In genomic region chr3:2826453-2826852, GRCh38 we compare ENCODE assay signal across 19 cellular contexts.
A peak's percentile ranks its signal among the peaks of the same experiment; 100 is the strongest.
DNase-seq lines count a peak whose midpoint lies in the region; ATAC-seq and TF ChIP-seq lines count a peak whose summit lies in the region.
"Had no signal": no experiment of that assay in that cellular context is flagged by ENCODE, and none has a peak within 500 bp of the region (broad histone marks: within the 10 kb centered on the region; RNA-seq: fewer than 3 reads in every experiment).

No MANE protein-coding gene starts in this region.

- TF ChIP-seq CTCF in glutamatergic neuron (IDR thresholded peaks at IDR 0.05; ENCODE audit: partially characterized antibody, unreplicated experiment) = no peak

- H3K4me1 Mint-ChIP-seq in glutamatergic neuron (ENCODE audit: low read depth, unreplicated experiment) = peaks cover 2% of the 10 kb centered on the region
- H3K4me1 Mint-ChIP-seq: B cell; CD4-positive, CD25-positive, alpha-beta regulatory T cell; IgD-negative memory B cell had no signal

- no peaks in the 10 kb centered on the region for H3K9me3 Mint-ChIP-seq in glutamatergic neuron (ENCODE audit: unreplicated experiment)

- H3K4me3 Mint-ChIP-seq in glutamatergic neuron (ENCODE audit: unreplicated experiment) = no peak overlapping the region
- H3K4me3 Mint-ChIP-seq: B cell; CD4-positive, CD25-positive, alpha-beta regulatory T cell; IgD-negative memory B cell had no signal

- DNase-seq in glutamatergic neuron (no peak), DMS114 treated with DMSO at 0.1 percent for 48 hours (lab: John Stamatoyannopoulos, UW; ENCODE audit: unreplicated experiment) (no peak)
- DNase-seq: Calu3; CD4-positive, CD25-positive, alpha-beta regulatory T cell; DMS79; MV-4-11; NCI-H1417; NCI-H187 treated with DMSO at 0.1 percent for 48 hours; NCI-H446; NK-92 treated with Interleukin-12 subunit alpha and Interleukin-12 subunit beta, amount 100 ng/mL, for 24 hours; RPMI8226; SIG-M5 had no signal

- ATAC-seq in GM18868 (IDR thresholded peaks at IDR 0.05; ENCODE audit: unreplicated experiment) (peak; percentile 67), GM21717 (IDR thresholded peaks at IDR 0.05; ENCODE audit: unreplicated experiment) (peak; percentile 72), HG03025 (IDR thresholded peaks at IDR 0.05; ENCODE audit: low FRiP score, unreplicated experiment) (peak; percentile 81), GM21737 (IDR thresholded peaks at IDR 0.05; ENCODE audit: unreplicated experiment) (no peak), HG02623 (IDR thresholded peaks at IDR 0.05; ENCODE audit: unreplicated experiment) (no peak)

- H3K27ac Mint-ChIP-seq in glutamatergic neuron (ENCODE audit: unreplicated experiment) = no peak overlapping the region
- H3K27ac Mint-ChIP-seq: B cell; CD4-positive, CD25-positive, alpha-beta regulatory T cell; IgD-negative memory B cell had no signal

- H3K36me3 Mint-ChIP-seq in glutamatergic neuron (ENCODE audit: unreplicated experiment) = no peaks in the 10 kb centered on the region
- H3K36me3 Mint-ChIP-seq: CD4-positive, CD25-positive, alpha-beta regulatory T cell; IgD-negative memory B cell had no signal

- H3K27me3 Mint-ChIP-seq in glutamatergic neuron (ENCODE audit: unreplicated experiment) = no peaks in the 10 kb centered on the region
- H3K27me3 Mint-ChIP-seq: B cell; CD4-positive, CD25-positive, alpha-beta regulatory T cell had no signal

Comparison
In these comparisons a context has a peak if more than half of its experiments do, and no peak if none do; other contexts are left out.
1. ATAC-seq: peak in GM18868 (single experiment), GM21717 (single experiment) and HG03025 (single experiment); none in GM21737 (single experiment) and HG02623 (single experiment).